ENCODE assay signal across 19 cellular contexts in genomic region chr3:31503456-31503855, GRCh38. TPM values are rescaled to one million over a fixed set of nuclear protein-coding genes. Genes with fewer than 3 reads are reported as not detected.
DNase-seq lines count a peak whose midpoint lies in the region; ATAC-seq and TF ChIP-seq lines count a peak whose summit lies in the region.
"Had no signal": no experiment of that assay in that cellular context is flagged by ENCODE, and none has a peak within 500 bp of the region (broad histone marks: within the 10 kb centered on the region; RNA-seq: fewer than 3 reads in every experiment).

No MANE protein-coding gene starts in this region.

- ATAC-seq in effector memory CD8-positive, alpha-beta T cell (replicated peaks) = no peak

- no peaks in the 10 kb centered on the region for H3K27me3 Mint-ChIP-seq in effector memory CD8-positive, alpha-beta T cell
- peaks cover 15% of the 10 kb centered on the region for H3K27me3 Mint-ChIP-seq in chondrocyte (ENCODE audit: low read depth)

- H3K36me3 Mint-ChIP-seq in effector memory CD8-positive, alpha-beta T cell (ENCODE audit: insufficient read depth) = peaks cover 1% of the 10 kb centered on the region
- H3K36me3 Mint-ChIP-seq in chondrocyte (ENCODE audit: low read depth) = no peaks in the 10 kb centered on the region
- H3K36me3 Mint-ChIP-seq: CD4-positive, CD25-positive, alpha-beta regulatory T cell had no signal

- no peak overlapping the region for H3K4me3 ChIP-seq in AG10803 (ENCODE audit: low read length)
- H3K4me3 ChIP-seq in LNCaP clone FGC (ENCODE audit: low read depth, low read length) = no peak overlapping the region
- H3K4me3 ChIP-seq: Peyer's patch had no signal

- DNase-seq in AG10803 (ENCODE audit: low read depth) (peak; percentile 4), LNCaP clone FGC (ENCODE audit: low read depth) (peak; percentile 7), NCI-H748 (lab: John Stamatoyannopoulos, UW; ENCODE audit: unreplicated experiment) (peak; percentile 77), epithelial cell of prostate (ENCODE audit: low read depth, low spot score) (peak; percentile 12), chondrocyte (ENCODE audit: low spot score) (no peak), SHP77 (lab: John Stamatoyannopoulos, UW) (no peak), NCI-H446 treated with DMSO at 0.1 percent for 48 hours (lab: John Stamatoyannopoulos, UW) (no peak)
- DNase-seq in effector memory CD8-positive, alpha-beta T cell = no peak
- DNase-seq: CD4-positive, CD25-positive, alpha-beta regulatory T cell; DND-41; GF-D8; GOT3; HFFc6; KBM-7; NCI-H1048; NCI-H187; NCI-H526; Peyer's patch; SIG-M5 had no signal

- TF ChIP-seq CTCF in AG10803 (conservative IDR thresholded peaks at IDR 0.05; ENCODE audit: low read length) = no peak
- no peak for TF ChIP-seq CTCF in LNCaP clone FGC (IDR thresholded peaks at IDR 0.05; ENCODE audit: control insufficient read depth, extremely low read depth, insufficient read depth)
- TF ChIP-seq CTCF in chondrocyte (IDR thresholded peaks at IDR 0.05) = no peak

- H3K4me3 Mint-ChIP-seq in effector memory CD8-positive, alpha-beta T cell = peak overlapping the region in 1 of 2 donors; percentile 76
- H3K4me3 Mint-ChIP-seq in chondrocyte (ENCODE audit: unreplicated experiment) = no peak overlapping the region
- H3K4me3 Mint-ChIP-seq: CD4-positive, CD25-positive, alpha-beta regulatory T cell; HFFc6 had no signal

- H3K27ac Mint-ChIP-seq in effector memory CD8-positive, alpha-beta T cell = no peak overlapping the region
- H3K27ac Mint-ChIP-seq in chondrocyte (ENCODE audit: unreplicated experiment) = no peak overlapping the region
- H3K27ac Mint-ChIP-seq: CD4-positive, CD25-positive, alpha-beta regulatory T cell; HFFc6 had no signal

- peaks cover 24 to 36% of the 10 kb centered on the region in 2 donors for H3K4me1 Mint-ChIP-seq in effector memory CD8-positive, alpha-beta T cell (ENCODE audit: low read depth in 2 of 2)
- no peaks in the 10 kb centered on the region for H3K4me1 Mint-ChIP-seq in chondrocyte (ENCODE audit: low read depth)

- H3K9me3 Mint-ChIP-seq in effector memory CD8-positive, alpha-beta T cell = no peaks in the 10 kb centered on the region
- H3K9me3 Mint-ChIP-seq in chondrocyte (ENCODE audit: low read depth) = no peaks in the 10 kb centered on the region
- H3K9me3 Mint-ChIP-seq: CD4-positive, CD25-positive, alpha-beta regulatory T cell; HFFc6 had no signal

- H3K27ac ChIP-seq in epithelial cell of prostate = no peak overlapping the region
- H3K27ac ChIP-seq: Peyer's patch had no signal

RNA-seq across cellular contexts. Expression of gene STT3B, which starts 29.3 kb away (rescaled TPM):
- total RNA-seq in chondrocyte = 113 to 119 TPM (median 118 TPM) in 3 replicates

Comparison
In these comparisons a context has a peak if more than half of its experiments do, and no peak if none do; other contexts are left out.
1. DNase-seq: peak in AG10803 (single experiment), LNCaP clone FGC (single experiment), NCI-H748 (single experiment) and epithelial cell of prostate (single experiment); none in effector memory CD8-positive, alpha-beta T cell (0 of 3), chondrocyte (single experiment), SHP77 (0 of 2) and NCI-H446 treated with DMSO at 0.1 percent for 48 hours (single experiment).